Comparison of ENCODE assay signal across 1 cellular context in genomic region chr1:20485527-20486456, GRCh38.
TF ChIP-seq lines count a peak whose summit lies in the region.

Gene CAMK2N1, minus strand, starts transcription at chr1:20486210. Its CDS starts 831 bp downstream, at chr1:20485379.

TF ChIP-seq in K562, 482 proteins besides CTCF, POLR2A, EP300 and RAD21 (continued from another document and continues in another):
- TF ChIP-seq MLLT1 (IDR thresholded peaks at IDR 0.05), result peak in 1 of 2 experiments; percentile 62; a peak in 1 of 4 replicates
- TF ChIP-seq MTA1 (IDR thresholded peaks at IDR 0.05; ENCODE audit: borderline replicate concordance), result 0 out of 2 replicates have a peak, but pooled peaks have one; percentile 51
- peak in 1 of 2 experiments; percentile 36 for TF ChIP-seq E2F6 (IDR thresholded peaks at IDR 0.05; ENCODE audit: borderline replicate concordance in 1 of 2, extremely low read depth in 1 of 2, insufficient read depth in 1 of 2, insufficient read length in 1 of 2, low read depth in 1 of 2, low read length in 1 of 2, poor library complexity in 1 of 2, severe bottlenecking in 1 of 2)
- no peak for TF ChIP-seq ZNF217 (CRISPR knock-in tag; IDR thresholded peaks at IDR 0.05)
- no peak for TF ChIP-seq KLF13 (tag; IDR thresholded peaks at IDR 0.05; ENCODE audit: borderline replicate concordance, low read depth)
- peak; percentile 93 for TF ChIP-seq LARP7 (IDR thresholded peaks at IDR 0.05)
- TF ChIP-seq, protein P1, sequence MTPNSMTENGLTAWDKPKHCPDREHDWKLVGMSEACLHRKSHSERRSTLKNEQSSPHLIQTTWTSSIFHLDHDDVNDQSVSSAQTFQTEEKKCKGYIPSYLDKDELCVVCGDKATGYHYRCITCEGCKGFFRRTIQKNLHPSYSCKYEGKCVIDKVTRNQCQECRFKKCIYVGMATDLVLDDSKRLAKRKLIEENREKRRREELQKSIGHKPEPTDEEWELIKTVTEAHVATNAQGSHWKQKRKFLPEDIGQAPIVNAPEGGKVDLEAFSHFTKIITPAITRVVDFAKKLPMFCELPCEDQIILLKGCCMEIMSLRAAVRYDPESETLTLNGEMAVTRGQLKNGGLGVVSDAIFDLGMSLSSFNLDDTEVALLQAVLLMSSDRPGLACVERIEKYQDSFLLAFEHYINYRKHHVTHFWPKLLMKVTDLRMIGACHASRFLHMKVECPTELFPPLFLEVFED (CRISPR knock-in tag; conservative IDR thresholded peaks at IDR 0.05), result peak; percentile 96
- TF ChIP-seq, protein P2, sequence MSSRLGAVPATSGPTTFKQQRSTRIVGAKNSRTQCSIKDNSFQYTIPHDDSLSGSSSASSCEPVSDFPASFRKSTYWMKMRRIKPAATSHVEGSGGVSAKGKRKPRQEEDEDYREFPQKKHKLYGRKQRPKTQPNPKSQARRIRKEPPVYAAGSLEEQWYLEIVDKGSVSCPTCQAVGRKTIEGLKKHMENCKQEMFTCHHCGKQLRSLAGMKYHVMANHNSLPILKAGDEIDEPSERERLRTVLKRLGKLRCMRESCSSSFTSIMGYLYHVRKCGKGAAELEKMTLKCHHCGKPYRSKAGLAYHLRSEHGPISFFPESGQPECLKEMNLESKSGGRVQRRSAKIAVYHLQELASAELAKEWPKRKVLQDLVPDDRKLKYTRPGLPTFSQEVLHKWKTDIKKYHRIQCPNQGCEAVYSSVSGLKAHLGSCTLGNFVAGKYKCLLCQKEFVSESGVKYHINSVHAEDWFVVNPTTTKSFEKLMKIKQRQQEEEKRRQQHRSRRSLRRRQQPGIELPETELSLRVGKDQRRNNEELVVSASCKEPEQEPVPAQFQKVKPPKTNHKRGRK (tag; IDR thresholded peaks at IDR 0.05), result peak; percentile 98
- peak; percentile 93 for TF ChIP-seq ZNF263 (CRISPR knock-in tag; IDR thresholded peaks at IDR 0.05; ENCODE audit: borderline replicate concordance)
- TF ChIP-seq, protein P3, sequence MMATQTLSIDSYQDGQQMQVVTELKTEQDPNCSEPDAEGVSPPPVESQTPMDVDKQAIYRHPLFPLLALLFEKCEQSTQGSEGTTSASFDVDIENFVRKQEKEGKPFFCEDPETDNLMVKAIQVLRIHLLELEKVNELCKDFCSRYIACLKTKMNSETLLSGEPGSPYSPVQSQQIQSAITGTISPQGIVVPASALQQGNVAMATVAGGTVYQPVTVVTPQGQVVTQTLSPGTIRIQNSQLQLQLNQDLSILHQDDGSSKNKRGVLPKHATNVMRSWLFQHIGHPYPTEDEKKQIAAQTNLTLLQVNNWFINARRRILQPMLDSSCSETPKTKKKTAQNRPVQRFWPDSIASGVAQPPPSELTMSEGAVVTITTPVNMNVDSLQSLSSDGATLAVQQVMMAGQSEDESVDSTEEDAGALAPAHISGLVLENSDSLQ (IDR thresholded peaks at IDR 0.05), result 0 out of 2 replicates have a peak, but pooled peaks have one; percentile 14
- TF ChIP-seq, protein P4, sequence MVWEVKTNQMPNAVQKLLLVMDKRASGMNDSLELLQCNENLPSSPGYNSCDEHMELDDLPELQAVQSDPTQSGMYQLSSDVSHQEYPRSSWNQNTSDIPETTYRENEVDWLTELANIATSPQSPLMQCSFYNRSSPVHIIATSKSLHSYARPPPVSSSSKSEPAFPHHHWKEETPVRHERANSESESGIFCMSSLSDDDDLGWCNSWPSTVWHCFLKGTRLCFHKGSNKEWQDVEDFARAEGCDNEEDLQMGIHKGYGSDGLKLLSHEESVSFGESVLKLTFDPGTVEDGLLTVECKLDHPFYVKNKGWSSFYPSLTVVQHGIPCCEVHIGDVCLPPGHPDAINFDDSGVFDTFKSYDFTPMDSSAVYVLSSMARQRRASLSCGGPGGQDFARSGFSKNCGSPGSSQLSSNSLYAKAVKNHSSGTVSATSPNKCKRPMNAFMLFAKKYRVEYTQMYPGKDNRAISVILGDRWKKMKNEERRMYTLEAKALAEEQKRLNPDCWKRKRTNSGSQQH (CRISPR knock-in tag; IDR thresholded peaks at IDR 0.05), result peak; percentile 95
- TF ChIP-seq POLR2AphosphoS5 (IDR thresholded peaks at IDR 0.05; ENCODE audit: control insufficient read depth, insufficient read depth, low read depth, low read length), result no peak
- TF ChIP-seq CREB1 (IDR thresholded peaks at IDR 0.05), result no peak; the same call in 1 of the 2 replicates
- TF ChIP-seq CREB1 (CRISPR knock-in tag; IDR thresholded peaks at IDR 0.05), result 0 out of 2 replicates have a peak, but pooled peaks have one; percentile 16
- 0 out of 2 replicates have a peak, but pooled peaks have one; percentile 12 for TF ChIP-seq ZBTB7A (IDR thresholded peaks at IDR 0.05; ENCODE audit: borderline replicate concordance, control insufficient read depth, low read depth, low read length)
- no peak for TF ChIP-seq RBBP5 (IDR thresholded peaks at IDR 0.05; ENCODE audit: borderline replicate concordance, insufficient read depth, low read length, poor library complexity, severe bottlenecking)
- peak; percentile 75 for TF ChIP-seq VEZF1 (CRISPR knock-in tag; IDR thresholded peaks at IDR 0.05)
- peak; percentile 68; the same call in 1 of the 2 replicates for TF ChIP-seq NBN (IDR thresholded peaks at IDR 0.05; ENCODE audit: low read depth)
- TF ChIP-seq CREM (IDR thresholded peaks at IDR 0.05; ENCODE audit: low read depth), result peak; percentile 73; the same call in 1 of the 2 replicates
- TF ChIP-seq OTX1 (CRISPR knock-in tag; IDR thresholded peaks at IDR 0.05), result peak; percentile 96
- no peak for TF ChIP-seq TBP (optimal IDR thresholded peaks at IDR 0.05; ENCODE audit: low read depth, low read length)
- peak in 1 of 2 experiments; percentile 57; a peak in 1 of 4 replicates for TF ChIP-seq KDM1A (IDR thresholded peaks at IDR 0.05)
- TF ChIP-seq CBX1 (IDR thresholded peaks at IDR 0.05; ENCODE audit: low read depth), result no peak
- no peak for TF ChIP-seq LCOR (CRISPR knock-in tag; IDR thresholded peaks at IDR 0.05)
- TF ChIP-seq E2F4 (CRISPR knock-in tag; IDR thresholded peaks at IDR 0.05; ENCODE audit: low read depth), result no peak
- TF ChIP-seq PTBP1 (IDR thresholded peaks at IDR 0.05; ENCODE audit: low read depth, low read length), result no peak
- TF ChIP-seq KAT2B (IDR thresholded peaks at IDR 0.05; ENCODE audit: low read depth, low read length), result no peak
- TF ChIP-seq GABPA (tag; conservative IDR thresholded peaks at IDR 0.05; ENCODE audit: low read depth), result peak; percentile 56; the same call in 1 of the 2 replicates
- TF ChIP-seq SMARCA5 (IDR thresholded peaks at IDR 0.05), result peak; percentile 44; the same call in 1 of the 2 replicates
- TF ChIP-seq PHF8 (IDR thresholded peaks at IDR 0.05; ENCODE audit: borderline replicate concordance, low read length), result peak; percentile 13; the same call in 1 of the 2 replicates
- TF ChIP-seq ADNP (tag; IDR thresholded peaks at IDR 0.05), result no peak
- TF ChIP-seq, protein P5, sequence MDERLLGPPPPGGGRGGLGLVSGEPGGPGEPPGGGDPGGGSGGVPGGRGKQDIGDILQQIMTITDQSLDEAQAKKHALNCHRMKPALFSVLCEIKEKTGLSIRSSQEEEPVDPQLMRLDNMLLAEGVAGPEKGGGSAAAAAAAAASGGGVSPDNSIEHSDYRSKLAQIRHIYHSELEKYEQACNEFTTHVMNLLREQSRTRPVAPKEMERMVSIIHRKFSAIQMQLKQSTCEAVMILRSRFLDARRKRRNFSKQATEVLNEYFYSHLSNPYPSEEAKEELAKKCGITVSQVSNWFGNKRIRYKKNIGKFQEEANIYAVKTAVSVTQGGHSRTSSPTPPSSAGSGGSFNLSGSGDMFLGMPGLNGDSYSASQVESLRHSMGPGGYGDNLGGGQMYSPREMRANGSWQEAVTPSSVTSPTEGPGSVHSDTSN (CRISPR knock-in tag; IDR thresholded peaks at IDR 0.05; ENCODE audit: low read depth), result no peak
- TF ChIP-seq, protein P5 (tag; conservative IDR thresholded peaks at IDR 0.05; ENCODE audit: low read depth), result no peak
- TF ChIP-seq, protein P6, sequence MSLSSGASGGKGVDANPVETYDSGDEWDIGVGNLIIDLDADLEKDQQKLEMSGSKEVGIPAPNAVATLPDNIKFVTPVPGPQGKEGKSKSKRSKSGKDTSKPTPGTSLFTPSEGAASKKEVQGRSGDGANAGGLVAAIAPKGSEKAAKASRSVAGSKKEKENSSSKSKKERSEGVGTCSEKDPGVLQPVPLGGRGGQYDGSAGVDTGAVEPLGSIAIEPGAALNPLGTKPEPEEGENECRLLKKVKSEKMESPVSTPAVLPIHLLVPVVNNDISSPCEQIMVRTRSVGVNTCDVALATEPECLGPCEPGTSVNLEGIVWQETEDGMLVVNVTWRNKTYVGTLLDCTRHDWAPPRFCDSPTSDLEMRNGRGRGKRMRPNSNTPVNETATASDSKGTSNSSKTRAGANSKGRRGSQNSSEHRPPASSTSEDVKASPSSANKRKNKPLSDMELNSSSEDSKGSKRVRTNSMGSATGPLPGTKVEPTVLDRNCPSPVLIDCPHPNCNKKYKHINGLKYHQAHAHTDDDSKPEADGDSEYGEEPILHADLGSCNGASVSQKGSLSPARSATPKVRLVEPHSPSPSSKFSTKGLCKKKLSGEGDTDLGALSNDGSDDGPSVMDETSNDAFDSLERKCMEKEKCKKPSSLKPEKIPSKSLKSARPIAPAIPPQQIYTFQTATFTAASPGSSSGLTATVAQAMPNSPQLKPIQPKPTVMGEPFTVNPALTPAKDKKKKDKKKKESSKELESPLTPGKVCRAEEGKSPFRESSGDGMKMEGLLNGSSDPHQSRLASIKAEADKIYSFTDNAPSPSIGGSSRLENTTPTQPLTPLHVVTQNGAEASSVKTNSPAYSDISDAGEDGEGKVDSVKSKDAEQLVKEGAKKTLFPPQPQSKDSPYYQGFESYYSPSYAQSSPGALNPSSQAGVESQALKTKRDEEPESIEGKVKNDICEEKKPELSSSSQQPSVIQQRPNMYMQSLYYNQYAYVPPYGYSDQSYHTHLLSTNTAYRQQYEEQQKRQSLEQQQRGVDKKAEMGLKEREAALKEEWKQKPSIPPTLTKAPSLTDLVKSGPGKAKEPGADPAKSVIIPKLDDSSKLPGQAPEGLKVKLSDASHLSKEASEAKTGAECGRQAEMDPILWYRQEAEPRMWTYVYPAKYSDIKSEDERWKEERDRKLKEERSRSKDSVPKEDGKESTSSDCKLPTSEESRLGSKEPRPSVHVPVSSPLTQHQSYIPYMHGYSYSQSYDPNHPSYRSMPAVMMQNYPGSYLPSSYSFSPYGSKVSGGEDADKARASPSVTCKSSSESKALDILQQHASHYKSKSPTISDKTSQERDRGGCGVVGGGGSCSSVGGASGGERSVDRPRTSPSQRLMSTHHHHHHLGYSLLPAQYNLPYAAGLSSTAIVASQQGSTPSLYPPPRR (CRISPR knock-in tag; IDR thresholded peaks at IDR 0.05; ENCODE audit: borderline replicate concordance), result no peak
